11 cellular contexts compared by ENCODE assay signal in genomic region chr1:234231061-234231892, GRCh38.
DNase-seq lines count a peak whose midpoint lies in the region; ATAC-seq, FAIRE-seq and TF ChIP-seq lines count a peak whose summit lies in the region.
"Had no signal": no experiment of that assay in that cellular context is flagged by ENCODE, and none has a peak within 500 bp of the region (broad histone marks: within the 10 kb centered on the region; RNA-seq: fewer than 3 reads in every experiment).

No MANE protein-coding gene starts in this region.

- ATAC-seq in stimulated activated effector memory CD8-positive, alpha-beta T cell treated with anti-CD3 and anti-CD28 coated beads, Interleukin-12 subunit alpha, Interleukin-12 subunit beta, amount 100 ng/mL, for 72 hours: no peak
- ATAC-seq: esophagus mucosa had no signal

- H3K4me1 Mint-ChIP-seq in activated CD4-positive, alpha-beta memory T cell treated with anti-CD3 and anti-CD28 coated beads for 36 hours (ENCODE audit: low read depth): peaks cover 8% of the 10 kb centered on the region
- peaks cover 21% of the 10 kb centered on the region for H3K4me1 Mint-ChIP-seq in activated CD4-positive, alpha-beta memory T cell treated with anti-CD3 and anti-CD28 coated beads, Interleukin-2, amount 10 ng/mL, durations not matched to agents 7 days and 5 days
- H3K4me1 Mint-ChIP-seq in stimulated activated effector memory CD8-positive, alpha-beta T cell treated with anti-CD3 and anti-CD28 coated beads, Interleukin-12 subunit alpha, Interleukin-12 subunit beta, amount 100 ng/mL, for 72 hours: peaks cover 22% of the 10 kb centered on the region

- peak; percentile 21 for TF ChIP-seq CTCF in bronchial epithelial cell (IDR thresholded peaks at IDR 0.05; ENCODE audit: insufficient read depth, low read length, severe bottlenecking)
- TF ChIP-seq CTCF in dorsolateral prefrontal cortex (IDR thresholded peaks at IDR 0.05 in 54 of 56, conservative IDR thresholded peaks at IDR 0.05 in 2 of 56; ENCODE audit: low read depth in 1 of 56, partially characterized antibody in 56 of 56): peak in 1 of 56 donors; percentile 16

- DNase-seq in activated CD4-positive, alpha-beta memory T cell treated with anti-CD3 and anti-CD28 coated beads for 36 hours: no peak
- no peak for DNase-seq in activated CD4-positive, alpha-beta memory T cell treated with anti-CD3 and anti-CD28 coated beads, Interleukin-2, amount 10 ng/mL, durations not matched to agents 7 days and 5 days
- peak; percentile 4 for DNase-seq in HT-29 (ENCODE audit: low spot score)
- DNase-seq in bronchial epithelial cell (ENCODE audit: low read depth): no peak
- DNase-seq in stimulated activated effector memory CD8-positive, alpha-beta T cell treated with anti-CD3 and anti-CD28 coated beads, Interleukin-12 subunit alpha, Interleukin-12 subunit beta, amount 100 ng/mL, for 72 hours (ENCODE audit: low spot score in 2 of 2): no peak
- DNase-seq in cerebellum (ENCODE audit: low spot score): no peak
- DNase-seq in dorsolateral prefrontal cortex: no peak
- no peak for DNase-seq in SIG-M5 treated with dmso at 0.1 percent for 504 hours (lab: John Stamatoyannopoulos, UW; ENCODE audit: unreplicated experiment)
- DNase-seq: right cardiac atrium had no signal

- H3K27ac Mint-ChIP-seq in activated CD4-positive, alpha-beta memory T cell treated with anti-CD3 and anti-CD28 coated beads for 36 hours: no peak overlapping the region
- H3K27ac Mint-ChIP-seq in activated CD4-positive, alpha-beta memory T cell treated with anti-CD3 and anti-CD28 coated beads, Interleukin-2, amount 10 ng/mL, durations not matched to agents 7 days and 5 days: no peak overlapping the region
- H3K27ac Mint-ChIP-seq in stimulated activated effector memory CD8-positive, alpha-beta T cell treated with anti-CD3 and anti-CD28 coated beads, Interleukin-12 subunit alpha, Interleukin-12 subunit beta, amount 100 ng/mL, for 72 hours: peak overlapping the region; percentile 71

- no peaks in the 10 kb centered on the region for H3K36me3 ChIP-seq in bronchial epithelial cell (ENCODE audit: control insufficient read depth, insufficient read depth, low read length)

- H3K27ac ChIP-seq in dorsolateral prefrontal cortex: no peak overlapping the region

- intact Hi-C loops in activated CD4-positive, alpha-beta memory T cell treated with anti-CD3 and anti-CD28 coated beads for 36 hours (cut with micrococcal nuclease): no loop called here
- intact Hi-C loops in dorsolateral prefrontal cortex (cut with DNase I): no loop called here

- CTCF ChIA-PET in activated CD4-positive, alpha-beta memory T cell treated with anti-CD3 and anti-CD28 coated beads for 36 hours (lab: Charles Lee): interaction anchor here (1.0 to 3.9 kb wide), 3 partner anchors 13 to 79 kb away, joined by 5 to 13 read pairs (median 13); no protein-coding TSS in a partner anchor
- CTCF ChIA-PET in activated CD4-positive, alpha-beta memory T cell treated with anti-CD3 and anti-CD28 coated beads, Interleukin-2, amount 10 ng/mL, durations not matched to agents 7 days and 5 days (lab: Charles Lee): interaction anchor here (0.9 to 1.4 kb wide), 5 partner anchors 9 to 79 kb away, joined by 3 to 5 read pairs (median 3); no protein-coding TSS in a partner anchor

- POLR2A ChIA-PET in activated CD4-positive, alpha-beta memory T cell treated with anti-CD3 and anti-CD28 coated beads for 36 hours (lab: Charles Lee): no interaction called here
- POLR2A ChIA-PET in activated CD4-positive, alpha-beta memory T cell treated with anti-CD3 and anti-CD28 coated beads, Interleukin-2, amount 10 ng/mL, durations not matched to agents 7 days and 5 days (lab: Charles Lee): interaction anchor here (1.3 to 1.6 kb wide), 3 partner anchors 11 to 18 kb away, joined by 3 to 5 read pairs (median 4); no protein-coding TSS in a partner anchor

- H3K4me3 ChIP-seq in bronchial epithelial cell (ENCODE audit: low read depth, low read length) (no peak overlapping the region), dorsolateral prefrontal cortex (peak overlapping the region in 1 of 59 donors; percentile 18)

- H3K9me3 Mint-ChIP-seq in activated CD4-positive, alpha-beta memory T cell treated with anti-CD3 and anti-CD28 coated beads for 36 hours: no peaks in the 10 kb centered on the region
- H3K9me3 Mint-ChIP-seq in activated CD4-positive, alpha-beta memory T cell treated with anti-CD3 and anti-CD28 coated beads, Interleukin-2, amount 10 ng/mL, durations not matched to agents 7 days and 5 days: no peaks in the 10 kb centered on the region
- no peaks in the 10 kb centered on the region for H3K9me3 Mint-ChIP-seq in stimulated activated effector memory CD8-positive, alpha-beta T cell treated with anti-CD3 and anti-CD28 coated beads, Interleukin-12 subunit alpha, Interleukin-12 subunit beta, amount 100 ng/mL, for 72 hours

- FAIRE-seq in bronchial epithelial cell (lab: Jason Lieb, UNC): no peak
- FAIRE-seq: H54 had no signal

- H3K36me3 Mint-ChIP-seq in activated CD4-positive, alpha-beta memory T cell treated with anti-CD3 and anti-CD28 coated beads for 36 hours: no peaks in the 10 kb centered on the region
- H3K36me3 Mint-ChIP-seq in activated CD4-positive, alpha-beta memory T cell treated with anti-CD3 and anti-CD28 coated beads, Interleukin-2, amount 10 ng/mL, durations not matched to agents 7 days and 5 days (ENCODE audit: low read depth): peaks cover 21% of the 10 kb centered on the region
- H3K36me3 Mint-ChIP-seq in stimulated activated effector memory CD8-positive, alpha-beta T cell treated with anti-CD3 and anti-CD28 coated beads, Interleukin-12 subunit alpha, Interleukin-12 subunit beta, amount 100 ng/mL, for 72 hours: peaks cover 17% of the 10 kb centered on the region

- peaks cover 25% of the 10 kb centered on the region for H3K27me3 Mint-ChIP-seq in activated CD4-positive, alpha-beta memory T cell treated with anti-CD3 and anti-CD28 coated beads for 36 hours
- H3K27me3 Mint-ChIP-seq in activated CD4-positive, alpha-beta memory T cell treated with anti-CD3 and anti-CD28 coated beads, Interleukin-2, amount 10 ng/mL, durations not matched to agents 7 days and 5 days: peaks cover 8% of the 10 kb centered on the region

- H3K27me3 ChIP-seq in bronchial epithelial cell (ENCODE audit: control insufficient read depth, insufficient read depth, low read length) (peaks cover 1% of the 10 kb centered on the region), dorsolateral prefrontal cortex (peaks cover 0 to 3% (median 0%) of the 10 kb centered on the region in 45 donors)

- peak overlapping the region; percentile 20 for H3K4me3 Mint-ChIP-seq in activated CD4-positive, alpha-beta memory T cell treated with anti-CD3 and anti-CD28 coated beads for 36 hours
- no peak overlapping the region for H3K4me3 Mint-ChIP-seq in activated CD4-positive, alpha-beta memory T cell treated with anti-CD3 and anti-CD28 coated beads, Interleukin-2, amount 10 ng/mL, durations not matched to agents 7 days and 5 days
- H3K4me3 Mint-ChIP-seq in stimulated activated effector memory CD8-positive, alpha-beta T cell treated with anti-CD3 and anti-CD28 coated beads, Interleukin-12 subunit alpha, Interleukin-12 subunit beta, amount 100 ng/mL, for 72 hours: peak overlapping the region; percentile 54
